Comparison of ENCODE assay signal across 8 cellular contexts in genomic region chr4:107736924-107737448, GRCh38. TPM values are rescaled to one million over a fixed set of nuclear protein-coding genes. Genes with fewer than 3 reads are reported as not detected.
A peak's percentile ranks its signal among the peaks of the same experiment; 100 is the strongest.
DNase-seq lines count a peak whose midpoint lies in the region; ATAC-seq and TF ChIP-seq lines count a peak whose summit lies in the region.

No MANE protein-coding gene starts in this region.

- TF ChIP-seq POLR2A in heart left ventricle (IDR thresholded peaks at IDR 0.05), result no peak
- TF ChIP-seq POLR2A in gastrocnemius medialis (IDR thresholded peaks at IDR 0.05), result no peak

- no peak overlapping the region for H3K4me3 ChIP-seq in DND-41 (ENCODE audit: low read depth in 1 of 2, low read length in 2 of 2)
- H3K4me3 ChIP-seq in PC-9, result no peak overlapping the region
- H3K4me3 ChIP-seq in heart left ventricle, result no peak overlapping the region
- H3K4me3 ChIP-seq in gastrocnemius medialis, result no peak overlapping the region

- no TSS peak for BruUV-seq in PC-9 (replicated peaks; lab: Mats Ljungman, UMichigan)

- H4K20me1 ChIP-seq in DND-41 (ENCODE audit: insufficient read depth, low read length), result no peaks in the 10 kb centered on the region
- no peaks in the 10 kb centered on the region for H4K20me1 ChIP-seq in PC-9 (ENCODE audit: insufficient read depth)

- CTCF ChIA-PET in PC-9 (lab: Charles Lee), result interaction anchor here (0.6 to 0.7 kb wide), 2 partner anchors 227 to 276 kb away, joined by 3 read pairs; no protein-coding TSS in a partner anchor

- POLR2A ChIA-PET in PC-9 (lab: Charles Lee; ENCODE audit: unreplicated experiment), result interaction anchor here (0.6 kb wide), 1 partner anchor 17 kb away, joined by 10 read pairs; the partner anchor contains the start of gene PAPSS1

- H3K27me3 ChIP-seq in DND-41 (ENCODE audit: insufficient read depth, low read length, poor library complexity), result peaks cover 6% of the 10 kb centered on the region
- H3K27me3 ChIP-seq in PC-9 (ENCODE audit: insufficient read depth, low read depth), result no peaks in the 10 kb centered on the region
- no peaks in the 10 kb centered on the region for H3K27me3 ChIP-seq in heart left ventricle
- no peaks in the 10 kb centered on the region for H3K27me3 ChIP-seq in gastrocnemius medialis

- peak; percentile 40 for DNase-seq in DND-41
- no peak for DNase-seq in PC-9
- peak; percentile 74 for DNase-seq in activated effector memory CD4-positive, alpha-beta T cell treated with anti-CD3 and anti-CD28 coated beads, Interleukin-2, amount 50 U/mL, for 16 hours
- DNase-seq in heart left ventricle, result peak in 3 of 5 donors; percentile 21 to 38 (median 31)
- DNase-seq in gastrocnemius medialis, result no peak

- H2AFZ ChIP-seq in DND-41 (ENCODE audit: low read depth, low read length) (no peak overlapping the region), PC-9 (no peak overlapping the region)

- H3K9me3 ChIP-seq in DND-41 (ENCODE audit: insufficient read depth, low read length, severe bottlenecking) (no peaks in the 10 kb centered on the region), PC-9 (ENCODE audit: insufficient read depth, low read depth) (no peaks in the 10 kb centered on the region), heart left ventricle (no peaks in the 10 kb centered on the region), gastrocnemius medialis (no peaks in the 10 kb centered on the region)

- peak; percentile 88 for TF ChIP-seq CTCF in DND-41 (IDR thresholded peaks at IDR 0.05; ENCODE audit: borderline replicate concordance, extremely low read depth, low read length, poor library complexity, severe bottlenecking)
- peak; percentile 82 for TF ChIP-seq CTCF in PC-9 (conservative IDR thresholded peaks at IDR 0.05)
- TF ChIP-seq CTCF in heart left ventricle (IDR thresholded peaks at IDR 0.05), result peak; percentile 59 to 84 (median 78)
- peak; percentile 50 to 81 (median 64) for TF ChIP-seq CTCF in gastrocnemius medialis (IDR thresholded peaks at IDR 0.05 in 4 of 5, conservative IDR thresholded peaks at IDR 0.05 in 1 of 5)

- H3K9ac ChIP-seq in DND-41 (ENCODE audit: low read depth, low read length), result no peak overlapping the region

- H3K4me1 ChIP-seq in DND-41 (ENCODE audit: insufficient read depth, low read length) (no peaks in the 10 kb centered on the region), PC-9 (replicated peaks; ENCODE audit: insufficient read depth) (no peaks in the 10 kb centered on the region), heart left ventricle (peaks cover 0 to 16% (median 4%) of the 10 kb centered on the region in 12 donors), gastrocnemius medialis (peaks cover 10 to 30% of the 10 kb centered on the region in 2 donors)

- ATAC-seq in DND-41 (ENCODE audit: insufficient read depth, low read depth) (peak; percentile 77), GM19455 (IDR thresholded peaks at IDR 0.05; ENCODE audit: unreplicated experiment) (peak; percentile 64), HG03439 (IDR thresholded peaks at IDR 0.05; ENCODE audit: unreplicated experiment) (peak; percentile 72), heart left ventricle (peak; percentile 19 to 64 (median 48)), gastrocnemius medialis (no peak), HG03039 (IDR thresholded peaks at IDR 0.05; ENCODE audit: unreplicated experiment) (no peak)

- H3K36me3 ChIP-seq in DND-41 (ENCODE audit: insufficient read depth, low read length) (no peaks in the 10 kb centered on the region), PC-9 (ENCODE audit: low read depth) (no peaks in the 10 kb centered on the region), heart left ventricle (no peaks in the 10 kb centered on the region), gastrocnemius medialis (no peaks in the 10 kb centered on the region)

- 58 to 68% (median 65%) methylated on average over 7 of the region's 7 CpGs for WGBS in heart left ventricle, 4 donors

- H3K4me2 ChIP-seq in DND-41 (ENCODE audit: insufficient read depth, low read length) (no peak overlapping the region), PC-9 (no peak overlapping the region)

- in situ Hi-C loops in gastrocnemius medialis (cut with MboI; ENCODE audit: low sequenced_read_pairs in 4 of 4), result no loop called here

- no peaks in the 10 kb centered on the region for H3K9me2 ChIP-seq in PC-9 (ENCODE audit: insufficient read depth)

- H3K27ac ChIP-seq in DND-41 (ENCODE audit: low read length), result no peak overlapping the region
- H3K27ac ChIP-seq in PC-9, result no peak overlapping the region
- H3K27ac ChIP-seq in heart left ventricle, result no peak overlapping the region
- H3K27ac ChIP-seq in gastrocnemius medialis, result no peak overlapping the region

- intact Hi-C loops in PC-9 (cut with micrococcal nuclease; ENCODE audit: unreplicated experiment), result no loop called here
- intact Hi-C loops in heart left ventricle (cut with DNase I), result no loop called here
- intact Hi-C loops in gastrocnemius medialis (cut with DNase I; ENCODE audit: low total_unique reads), result no loop called here

- H3K79me2 ChIP-seq in DND-41 (ENCODE audit: insufficient read depth, low read length) (no peaks in the 10 kb centered on the region), PC-9 (ENCODE audit: low read depth) (no peaks in the 10 kb centered on the region)

- H3F3A ChIP-seq in PC-9 (ENCODE audit: insufficient read depth, low read depth), result no peaks in the 10 kb centered on the region

RNA-seq across cellular contexts. Expression of gene PAPSS1, which starts 17.0 kb away (rescaled TPM):
- total RNA-seq in PC-9 (2021) (18.8 and 26.8 TPM in 2 replicates), heart left ventricle (10 to 100 TPM in 4 of 9 donors, 1 to 10 TPM in 5; 7.4 to 32.7 (median 9.3) TPM), gastrocnemius medialis (1 to 10 TPM; 3.7 to 7.0 (median 5.9) TPM)
- polyA plus RNA-seq in heart left ventricle, result 10 to 100 TPM in 1 of 2 donors, 1 to 10 TPM in 1; 5.9 to 16.3 TPM

Comparison
In these comparisons a context has a peak if more than half of its experiments do, and no peak if none do; other contexts are left out.
1. ATAC-seq: peak in DND-41 (single experiment), GM19455 (single experiment), HG03439 (single experiment) and heart left ventricle (4 of 4); none in gastrocnemius medialis (0 of 2) and HG03039 (single experiment).
2. DNase-seq: peak in DND-41 (single experiment), activated effector memory CD4-positive, alpha-beta T cell treated with anti-CD3 and anti-CD28 coated beads, Interleukin-2, amount 50 U/mL, for 16 hours (single experiment) and heart left ventricle (3 of 5); none in PC-9 (0 of 2) and gastrocnemius medialis (0 of 2).
3. Peak in every context shown above with its lines, with median percentiles within 50 percentile points of each other: CTCF ChIP-seq.